18 cellular contexts compared by ENCODE assay signal in genomic region chr10:11906714-11907113, GRCh38.
"Had no signal": no experiment of that assay in that cellular context is flagged by ENCODE, and none has a peak within 500 bp of the region (broad histone marks: within the 10 kb centered on the region; RNA-seq: fewer than 3 reads in every experiment).

No MANE protein-coding gene starts in this region.

- DNase-seq: activated CD4-positive, alpha-beta memory T cell treated with anti-CD3 and anti-CD28 coated beads for 36 hours; activated CD4-positive, alpha-beta T cell treated with anti-CD3 and anti-CD28 coated beads for 1 hour; activated CD8-positive, alpha-beta memory T cell treated with anti-CD3 and anti-CD28 coated beads, Interleukin-2, amount 50 U/mL, for 4 hours; activated naive CD4-positive, alpha-beta T cell; adrenal gland; body of pancreas; cerebellar nuclear complex; endodermal cell; hypothalamus; lower lobe of right lung; midbrain; naive thymus-derived CD4-positive, alpha-beta T cell; small intestine; substantia nigra; transverse colon had no signal

- ATAC-seq: body of pancreas; esophagus mucosa; lower lobe of right lung; naive thymus-derived CD4-positive, alpha-beta T cell had no signal

- H3K4me3 ChIP-seq: adrenal gland, body of pancreas, lower lobe of right lung, right atrium auricular region, transverse colon had no signal

- H3K27ac ChIP-seq: adrenal gland, body of pancreas, lower lobe of right lung, neutrophil, right atrium auricular region, transverse colon had no signal

- H3K27me3 ChIP-seq: adrenal gland, body of pancreas, neutrophil, right atrium auricular region, transverse colon had no signal

- H3K36me3 ChIP-seq: adrenal gland, lower lobe of right lung, neutrophil, right atrium auricular region, transverse colon had no signal

- H3K4me1 ChIP-seq: adrenal gland, body of pancreas, lower lobe of right lung, right atrium auricular region, transverse colon had no signal

- H3K9me3 ChIP-seq: adrenal gland, body of pancreas, lower lobe of right lung, neutrophil, right atrium auricular region, transverse colon had no signal
